In genomic region chr5:177478711-177479646, GRCh38 we compare ENCODE assay signal across 8 cellular contexts. TPM values are rescaled to one million over a fixed set of nuclear protein-coding genes. Genes with fewer than 3 reads are reported as not detected.
DNase-seq lines count a peak whose midpoint lies in the region; ATAC-seq lines count a peak whose summit lies in the region.

No MANE protein-coding gene starts in this region.

- peak overlapping the region; percentile 84 to 86 for H3K27ac Mint-ChIP-seq in effector memory CD8-positive, alpha-beta T cell
- H3K27ac Mint-ChIP-seq in naive thymus-derived CD4-positive, alpha-beta T cell: peak overlapping the region; percentile 82 to 95 (median 90)

- no peaks in the 10 kb centered on the region for H3K36me3 ChIP-seq in naive thymus-derived CD4-positive, alpha-beta T cell (ENCODE audit: control insufficient read depth in 2 of 3, insufficient read depth in 3 of 3, low read length in 3 of 3)

- peaks cover 29 to 30% of the 10 kb centered on the region in 2 donors for H3K4me1 Mint-ChIP-seq in effector memory CD8-positive, alpha-beta T cell (ENCODE audit: low read depth in 2 of 2)
- H3K4me1 Mint-ChIP-seq in naive thymus-derived CD4-positive, alpha-beta T cell: peaks cover 29 to 47% (median 42%) of the 10 kb centered on the region in 7 donors

- H3K27me3 ChIP-seq in naive thymus-derived CD4-positive, alpha-beta T cell (ENCODE audit: control insufficient read depth in 2 of 2, insufficient read depth in 2 of 2, low read length in 2 of 2): no peaks in the 10 kb centered on the region

- H3K27me3 Mint-ChIP-seq in effector memory CD8-positive, alpha-beta T cell: peaks cover 0 to 7% of the 10 kb centered on the region in 2 donors
- peaks cover 0 to 7% (median 0%) of the 10 kb centered on the region in 5 donors for H3K27me3 Mint-ChIP-seq in naive thymus-derived CD4-positive, alpha-beta T cell

- H3K9me3 ChIP-seq in naive thymus-derived CD4-positive, alpha-beta T cell (ENCODE audit: control insufficient read depth in 2 of 3, low read length in 3 of 3): no peaks in the 10 kb centered on the region

- H3K4me3 Mint-ChIP-seq in effector memory CD8-positive, alpha-beta T cell: peak overlapping the region; percentile 20 to 24
- H3K4me3 Mint-ChIP-seq in naive thymus-derived CD4-positive, alpha-beta T cell: peak overlapping the region in 8 of 10 donors; percentile 7 to 62 (median 32)

- peak overlapping the region; percentile 41 for H3K27ac ChIP-seq in naive thymus-derived CD4-positive, alpha-beta T cell (ENCODE audit: low read depth, low read length)

- ATAC-seq in effector memory CD8-positive, alpha-beta T cell (replicated peaks): peak; percentile 84
- peak; percentile 80 for ATAC-seq in naive thymus-derived CD4-positive, alpha-beta T cell
- ATAC-seq in GM21528 (IDR thresholded peaks at IDR 0.05; ENCODE audit: low FRiP score, unreplicated experiment): no peak
- no peak for ATAC-seq in HG02973 (IDR thresholded peaks at IDR 0.05; ENCODE audit: unreplicated experiment)

- intact Hi-C loops in naive thymus-derived CD4-positive, alpha-beta T cell (cut with micrococcal nuclease): loop anchor here in 1 of 2 donors (1.0 to 2.0 kb wide), 2 partner anchors 18 to 24 kb away; partner anchors contain the start of gene PDLIM7

- H3K36me3 Mint-ChIP-seq in effector memory CD8-positive, alpha-beta T cell (ENCODE audit: insufficient read depth): peaks cover 10% of the 10 kb centered on the region
- H3K36me3 Mint-ChIP-seq in naive thymus-derived CD4-positive, alpha-beta T cell: peaks cover 0 to 5% (median 0%) of the 10 kb centered on the region in 5 donors

- CTCF ChIA-PET in naive thymus-derived CD4-positive, alpha-beta T cell (lab: Charles Lee): interaction anchor here (0.9 to 1.6 kb wide), 3 partner anchors 21 to 74 kb away, joined by 3 to 4 read pairs (median 4); no protein-coding TSS in a partner anchor

- H3K4me3 ChIP-seq in naive thymus-derived CD4-positive, alpha-beta T cell (ENCODE audit: low read length): no peak overlapping the region

- no peaks in the 10 kb centered on the region for H3K9me3 Mint-ChIP-seq in effector memory CD8-positive, alpha-beta T cell
- no peaks in the 10 kb centered on the region for H3K9me3 Mint-ChIP-seq in naive thymus-derived CD4-positive, alpha-beta T cell

- POLR2A ChIA-PET in naive thymus-derived CD4-positive, alpha-beta T cell (lab: Charles Lee): interaction anchor here (1.7 kb wide), 1 partner anchor 19 kb away, joined by 5 read pairs; the partner anchor contains the start of gene PDLIM7

- peak; percentile 49 for DNase-seq in HK-2 (ENCODE audit: unreplicated experiment)
- peak; percentile 89 for DNase-seq in SKM-1 (lab: John Stamatoyannopoulos, UW; ENCODE audit: unreplicated experiment)
- no peak for DNase-seq in effector memory CD8-positive, alpha-beta T cell
- DNase-seq in naive thymus-derived CD4-positive, alpha-beta T cell: peak in 5 of 9 donors; percentile 26 to 48 (median 33)
- DNase-seq in NCI-H345 treated with DMSO at 0.1 percent for 48 hours (lab: John Stamatoyannopoulos, UW; ENCODE audit: unreplicated experiment): no peak
- no peak for DNase-seq in NCI-H2081 (lab: John Stamatoyannopoulos, UW)

- peaks cover 0 to 24% of the 10 kb centered on the region in 2 donors for H3K4me1 ChIP-seq in naive thymus-derived CD4-positive, alpha-beta T cell (ENCODE audit: control insufficient read depth in 2 of 2, insufficient read depth in 2 of 2, low read length in 2 of 2)

RNA-seq across cellular contexts. Expression of gene DBN1, which starts 5.5 kb away (rescaled TPM):
- total RNA-seq in naive thymus-derived CD4-positive, alpha-beta T cell: 1 to 10 TPM; 1.2 to 8.8 (median 5.7) TPM
- 1 to 10 TPM in 1 of 2 donors, under 1 TPM in 1; 0.64 to 2.2 TPM for polyA plus RNA-seq in naive thymus-derived CD4-positive, alpha-beta T cell

RNA-seq across cellular contexts. Expression of gene PDLIM7, which starts 18.4 kb away (rescaled TPM):
- total RNA-seq in naive thymus-derived CD4-positive, alpha-beta T cell: 10 to 100 TPM in 3 of 5 experiments, 1 to 10 TPM in 2; 4.1 to 63.2 (median 11.9) TPM
- 1 to 10 TPM; 2.7 to 4.5 TPM for polyA plus RNA-seq in naive thymus-derived CD4-positive, alpha-beta T cell

RNA-seq across cellular contexts. Expression of gene DOK3, which starts 30.6 kb away (rescaled TPM):
- 10 to 100 TPM in 1 of 5 experiments, 1 to 10 TPM in 4; 2.4 to 67.1 (median 6.0) TPM for total RNA-seq in naive thymus-derived CD4-positive, alpha-beta T cell
- polyA plus RNA-seq in naive thymus-derived CD4-positive, alpha-beta T cell: under 1 TPM; 0.09 to 0.25 TPM

RNA-seq across cellular contexts. Expression of gene PRR7, which starts 32.4 kb away (rescaled TPM):
- 10 to 100 TPM in 2 of 5 experiments, 1 to 10 TPM in 3; 6.4 to 31.8 (median 6.8) TPM for total RNA-seq in naive thymus-derived CD4-positive, alpha-beta T cell
- polyA plus RNA-seq in naive thymus-derived CD4-positive, alpha-beta T cell: 10 to 100 TPM; 11.7 to 19.4 TPM

RNA-seq across cellular contexts. Expression of gene DDX41, which starts 37.8 kb away (rescaled TPM):
- 100 to 1,000 TPM in 1 of 5 experiments, 10 to 100 TPM in 4; 65.8 to 126 (median 76.1) TPM for total RNA-seq in naive thymus-derived CD4-positive, alpha-beta T cell
- 10 to 100 TPM; 39.2 to 54.6 TPM for polyA plus RNA-seq in naive thymus-derived CD4-positive, alpha-beta T cell

Comparison
In these comparisons a context has a peak if more than half of its experiments do, and no peak if none do; other contexts are left out.
1. DNase-seq: peak in HK-2 (single experiment), SKM-1 (single experiment) and naive thymus-derived CD4-positive, alpha-beta T cell (5 of 9); none in effector memory CD8-positive, alpha-beta T cell (0 of 3), NCI-H345 treated with DMSO at 0.1 percent for 48 hours (single experiment) and NCI-H2081 (0 of 2).
2. ATAC-seq: peak in effector memory CD8-positive, alpha-beta T cell (single experiment) and naive thymus-derived CD4-positive, alpha-beta T cell (single experiment); none in GM21528 (single experiment) and HG02973 (single experiment).